ENCODE assay signal across 25 cellular contexts in the genomic region with DNA sequence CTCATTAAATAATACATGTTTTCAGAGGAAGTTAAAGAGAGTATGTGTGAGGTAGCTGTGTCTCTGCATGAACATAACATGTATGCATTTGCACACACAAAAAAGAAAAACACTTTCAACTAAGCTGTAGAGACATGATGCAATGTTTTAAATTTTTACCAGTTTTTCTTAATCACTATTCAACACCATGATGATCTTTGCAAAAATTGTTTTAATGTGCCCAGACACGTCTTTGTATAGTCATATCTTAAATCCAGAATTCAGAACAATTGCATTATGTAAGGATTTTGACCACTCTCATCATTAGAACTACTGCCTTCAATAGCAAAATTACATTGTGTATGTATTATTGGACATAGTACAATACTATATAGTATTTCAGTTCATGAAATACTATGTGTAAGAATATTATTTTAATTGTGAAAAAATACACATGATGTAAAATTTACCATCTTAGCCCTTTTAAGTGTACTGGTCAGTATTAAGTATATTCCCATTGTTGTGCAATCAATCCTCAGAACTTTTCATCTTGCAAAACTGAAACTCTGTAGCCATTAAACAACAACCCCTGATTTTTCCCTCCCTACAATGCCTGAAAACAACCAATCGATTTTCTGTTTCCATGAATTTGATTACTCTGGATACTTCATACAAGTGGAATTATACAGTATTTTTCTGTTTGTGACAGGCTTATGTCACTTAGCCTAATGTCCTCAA.
"Had no signal": no experiment of that assay in that cellular context is flagged by ENCODE, and none has a peak within 500 bp of the region (broad histone marks: within the 10 kb centered on the region; RNA-seq: fewer than 3 reads in every experiment).

No MANE protein-coding gene starts in this region.

- ATAC-seq: naive thymus-derived CD8-positive, alpha-beta T cell; pancreas; right cardiac atrium; stimulated activated memory B cell treated with anti-CD40 and anti-IgM and Interleukin-4, amounts not matched to agents 10 μg/mL and 1 μg/mL and 100 μg/mL, for 72 hours; stimulated activated naive CD8-positive, alpha-beta T cell treated with anti-CD3 and anti-CD28 coated beads, Interleukin-15, amount 100 ng/mL, for 72 hours had no signal

- H3K27me3 ChIP-seq: pancreas, sigmoid colon, tibial nerve, uterus had no signal

- H3K36me3 ChIP-seq: left ventricle myocardium inferior, pancreas, prostate gland, sigmoid colon, tibial nerve, uterus had no signal

- H3K4me3 ChIP-seq: left ventricle myocardium inferior, lung, pancreas, prostate gland, sigmoid colon, tibial nerve, uterus had no signal

- FAIRE-seq: islet of Langerhans, kidney, pancreas, small intestine had no signal

- H3K9me3 ChIP-seq: pancreas, prostate gland, sigmoid colon, uterus had no signal

- H3K4me1 ChIP-seq: left ventricle myocardium inferior, pancreas, prostate gland, sigmoid colon, tibial nerve, uterus had no signal

- H3K27ac ChIP-seq: left ventricle myocardium inferior, pancreas, prostate gland, sigmoid colon, tibial nerve, uterus had no signal

- DNase-seq: hypothalamus; immature natural killer cell; kidney; left ventricle myocardium inferior; naive thymus-derived CD8-positive, alpha-beta T cell; nucleus accumbens; pancreas; posterior cingulate gyrus; retina; right cardiac atrium; sigmoid colon; small intestine; stimulated activated CD4-positive, alpha-beta T cell treated with anti-CD3 and anti-CD28 coated beads, Interleukin-1b, Interleukin-23, amount 100 ng/mL, for 48 hours; stimulated activated CD4-positive, alpha-beta T cell treated with anti-CD3 and anti-CD28 coated beads, Interleukin-2, amount 100 ng/mL, for 48 hours; stimulated activated CD4-positive, alpha-beta T cell treated with anti-CD3 and anti-CD28 coated beads, Interleukin-4, amount 100 ng/mL, for 4 hours; stimulated activated CD8-positive, alpha-beta memory T cell treated with anti-CD3 and anti-CD28 coated beads, Interleukin-4, amount 100 ng/mL, for 48 hours; stimulated activated naive CD4-positive, alpha-beta T cell treated with Interleukin-2 at 50 U/mL for 16 hours; stimulated activated naive CD8-positive, alpha-beta T cell treated with anti-CD3 and anti-CD28 coated beads, Interleukin-15, amount 100 ng/mL, for 72 hours; substantia nigra; uterus had no signal
